ENCODE assay signal across 24 cellular contexts in the genomic region with DNA sequence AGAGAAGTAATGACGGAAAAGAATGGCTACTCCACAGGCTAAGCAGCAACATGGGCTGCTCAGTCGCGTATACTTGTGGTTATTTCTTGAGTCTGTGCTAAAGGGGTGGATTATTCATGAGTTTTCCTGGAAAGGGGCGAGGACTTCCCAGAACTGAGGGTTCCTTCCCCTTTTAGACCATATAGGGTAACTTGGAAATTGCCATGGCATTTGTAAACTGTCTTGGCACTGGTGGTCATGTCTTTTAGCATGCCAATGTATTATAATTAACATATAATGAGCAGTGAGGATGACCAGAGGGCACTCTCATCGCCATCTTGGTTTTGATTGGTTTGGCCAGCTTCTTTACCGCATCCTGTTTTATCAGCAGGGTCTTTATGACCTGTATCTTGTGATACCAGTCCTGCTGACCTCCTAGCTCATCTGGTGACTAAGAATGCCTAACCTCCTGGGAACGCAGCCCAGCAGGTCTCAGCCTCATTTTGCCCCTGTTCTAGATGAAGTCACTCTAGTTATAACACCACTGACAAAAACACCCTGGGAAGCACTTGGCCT. TPM values are rescaled to one million over a fixed set of nuclear protein-coding genes. Genes with fewer than 3 reads are reported as not detected.
DNase-seq lines count a peak whose midpoint lies in the region; ATAC-seq, FAIRE-seq and TF ChIP-seq lines count a peak whose summit lies in the region.
"Had no signal": no experiment of that assay in that cellular context is flagged by ENCODE, and none has a peak within 500 bp of the region (broad histone marks: within the 10 kb centered on the region; RNA-seq: fewer than 3 reads in every experiment).

No MANE protein-coding gene starts in this region.

- H3K9ac ChIP-seq in DND-41 (ENCODE audit: low read depth, low read length), result no peak overlapping the region
- H3K9ac ChIP-seq: KMS-11 had no signal

- no peaks in the 10 kb centered on the region for H3K9me3 Mint-ChIP-seq in activated CD4-positive, alpha-beta T cell treated with anti-CD3 and anti-CD28 coated beads, Interleukin-2, amount 10 ng/mL, durations not matched to agents 7 days and 5 days

- H3K36me3 Mint-ChIP-seq in activated CD4-positive, alpha-beta T cell treated with anti-CD3 and anti-CD28 coated beads, Interleukin-2, amount 10 ng/mL, durations not matched to agents 7 days and 5 days (ENCODE audit: low read depth), result no peaks in the 10 kb centered on the region

- no peak overlapping the region for H3K4me2 ChIP-seq in DND-41 (ENCODE audit: insufficient read depth, low read length)
- H3K4me2 ChIP-seq: KMS-11 had no signal

- no peak overlapping the region for H3K27ac ChIP-seq in DND-41 (ENCODE audit: low read length)
- H3K27ac ChIP-seq: coronary artery, KMS-11, sigmoid colon had no signal

- H3K27ac Mint-ChIP-seq in activated CD4-positive, alpha-beta T cell treated with anti-CD3 and anti-CD28 coated beads, Interleukin-2, amount 10 ng/mL, durations not matched to agents 7 days and 5 days, result no peak overlapping the region
- H3K27ac Mint-ChIP-seq: B cell had no signal

- DNase-seq in DND-41 (peak; percentile 27), HTR-8/SVneo (ENCODE audit: insufficient read length, low spot score) (no peak), UCSD-AML1 (lab: John Stamatoyannopoulos, UW; ENCODE audit: unreplicated experiment) (peak; percentile 39), fibroblast of the aortic adventitia (ENCODE audit: low read depth) (peak; percentile 21), HPDE6-E6E7 (ENCODE audit: extremely low spot score) (no peak), NCI-H1092 (lab: John Stamatoyannopoulos, UW) (no peak), Kasumi-1 (lab: John Stamatoyannopoulos, UW) (no peak)
- DNase-seq in activated CD4-positive, alpha-beta T cell treated with anti-CD3 and anti-CD28 coated beads, Interleukin-2, amount 10 ng/mL, durations not matched to agents 7 days and 5 days, result no peak
- DNase-seq: anterior cingulate cortex; DMS153; H7; head of caudate nucleus; kidney; mucosa of descending colon; NCI-H187; NCI-H510A; sigmoid colon; stimulated activated CD4-positive, alpha-beta T cell treated with anti-CD3 and anti-CD28 coated beads, Interleukin-4, amount 100 ng/mL, for 24 hours; SW 1271 had no signal

- peak; percentile 83 for FAIRE-seq in HTR-8/SVneo (lab: Jason Lieb, UNC)
- FAIRE-seq: kidney had no signal

- TF ChIP-seq CTCF in DND-41 (IDR thresholded peaks at IDR 0.05; ENCODE audit: borderline replicate concordance, extremely low read depth, low read length, poor library complexity, severe bottlenecking) (no peak), fibroblast of the aortic adventitia (IDR thresholded peaks at IDR 0.05; ENCODE audit: insufficient read depth, low read length) (no peak)

- H2AFZ ChIP-seq in DND-41 (ENCODE audit: low read depth, low read length), result no peak overlapping the region

- peak; percentile 33; the same call in 1 of the 3 replicates for ATAC-seq in DND-41 (ENCODE audit: insufficient read depth, low read depth)
- ATAC-seq: mucosa of descending colon had no signal

- no peak overlapping the region for H3K4me3 Mint-ChIP-seq in activated CD4-positive, alpha-beta T cell treated with anti-CD3 and anti-CD28 coated beads, Interleukin-2, amount 10 ng/mL, durations not matched to agents 7 days and 5 days
- H3K4me3 Mint-ChIP-seq: B cell had no signal

- no peaks in the 10 kb centered on the region for H3K79me2 ChIP-seq in DND-41 (ENCODE audit: insufficient read depth, low read length)

- no peaks in the 10 kb centered on the region for H4K20me1 ChIP-seq in DND-41 (ENCODE audit: insufficient read depth, low read length)

- no peak overlapping the region for H3K4me3 ChIP-seq in DND-41 (ENCODE audit: low read depth in 1 of 2, low read length in 2 of 2)
- no peak overlapping the region for H3K4me3 ChIP-seq in fibroblast of the aortic adventitia (ENCODE audit: low read depth, low read length)
- H3K4me3 ChIP-seq: coronary artery, mucosa of descending colon, sigmoid colon had no signal

- no peaks in the 10 kb centered on the region for H3K4me1 ChIP-seq in DND-41 (ENCODE audit: insufficient read depth, low read length)
- H3K4me1 ChIP-seq: sigmoid colon had no signal

- H3K27me3 Mint-ChIP-seq in activated CD4-positive, alpha-beta T cell treated with anti-CD3 and anti-CD28 coated beads, Interleukin-2, amount 10 ng/mL, durations not matched to agents 7 days and 5 days, result no peaks in the 10 kb centered on the region
- H3K27me3 Mint-ChIP-seq: B cell had no signal

- peaks cover 7% of the 10 kb centered on the region for H3K4me1 Mint-ChIP-seq in activated CD4-positive, alpha-beta T cell treated with anti-CD3 and anti-CD28 coated beads, Interleukin-2, amount 10 ng/mL, durations not matched to agents 7 days and 5 days

- POLR2A ChIA-PET in activated CD4-positive, alpha-beta T cell treated with anti-CD3 and anti-CD28 coated beads, Interleukin-2, amount 10 ng/mL, durations not matched to agents 7 days and 5 days (lab: Charles Lee), result no interaction called here

- no peaks in the 10 kb centered on the region for H3K9me3 ChIP-seq in DND-41 (ENCODE audit: insufficient read depth, low read length, severe bottlenecking)
- H3K9me3 ChIP-seq: mucosa of descending colon, sigmoid colon had no signal

- CTCF ChIA-PET in activated CD4-positive, alpha-beta T cell treated with anti-CD3 and anti-CD28 coated beads, Interleukin-2, amount 10 ng/mL, durations not matched to agents 7 days and 5 days (lab: Charles Lee), result interaction anchor here (0.6 to 1.3 kb wide), 2 partner anchors 10 to 15 kb away, joined by 3 to 4 read pairs; no protein-coding TSS in a partner anchor

- no peaks in the 10 kb centered on the region for H3K27me3 ChIP-seq in DND-41 (ENCODE audit: insufficient read depth, low read length, poor library complexity)
- H3K27me3 ChIP-seq: sigmoid colon had no signal

- no peaks in the 10 kb centered on the region for H3K36me3 ChIP-seq in DND-41 (ENCODE audit: insufficient read depth, low read length)
- H3K36me3 ChIP-seq: sigmoid colon had no signal

RNA-seq across cellular contexts. Expression of a gene that starts 11.4 kb away (rescaled TPM):
- total RNA-seq in fibroblast of the aortic adventitia (ENCODE audit: low replicate concordance), result not detected in 2 replicates
- not detected for total RNA-seq in activated CD4-positive, alpha-beta T cell treated with anti-CD3 and anti-CD28 coated beads, Interleukin-2, amount 10 ng/mL, durations not matched to agents 7 days and 5 days
- total RNA-seq: B cell, epithelial cell of proximal tubule, urinary bladder had no signal

RNA-seq across cellular contexts. Expression of a gene that starts 53.8 kb away (rescaled TPM):
- 1.4 TPM in 1 of 2 replicates, not detected in the other for total RNA-seq in fibroblast of the aortic adventitia (ENCODE audit: low replicate concordance)
- not detected for total RNA-seq in activated CD4-positive, alpha-beta T cell treated with anti-CD3 and anti-CD28 coated beads, Interleukin-2, amount 10 ng/mL, durations not matched to agents 7 days and 5 days
- total RNA-seq: epithelial cell of proximal tubule, H7 had no signal

Comparison
In these comparisons a context has a peak if more than half of its experiments do, and no peak if none do; other contexts are left out.
1. DNase-seq: peak in DND-41 (single experiment), UCSD-AML1 (single experiment) and fibroblast of the aortic adventitia (single experiment); none in HTR-8/SVneo (single experiment), HPDE6-E6E7 (single experiment), NCI-H1092 (single experiment), activated CD4-positive, alpha-beta T cell treated with anti-CD3 and anti-CD28 coated beads, Interleukin-2, amount 10 ng/mL, durations not matched to agents 7 days and 5 days (single experiment) and Kasumi-1 (0 of 2).